In the genomic region with DNA sequence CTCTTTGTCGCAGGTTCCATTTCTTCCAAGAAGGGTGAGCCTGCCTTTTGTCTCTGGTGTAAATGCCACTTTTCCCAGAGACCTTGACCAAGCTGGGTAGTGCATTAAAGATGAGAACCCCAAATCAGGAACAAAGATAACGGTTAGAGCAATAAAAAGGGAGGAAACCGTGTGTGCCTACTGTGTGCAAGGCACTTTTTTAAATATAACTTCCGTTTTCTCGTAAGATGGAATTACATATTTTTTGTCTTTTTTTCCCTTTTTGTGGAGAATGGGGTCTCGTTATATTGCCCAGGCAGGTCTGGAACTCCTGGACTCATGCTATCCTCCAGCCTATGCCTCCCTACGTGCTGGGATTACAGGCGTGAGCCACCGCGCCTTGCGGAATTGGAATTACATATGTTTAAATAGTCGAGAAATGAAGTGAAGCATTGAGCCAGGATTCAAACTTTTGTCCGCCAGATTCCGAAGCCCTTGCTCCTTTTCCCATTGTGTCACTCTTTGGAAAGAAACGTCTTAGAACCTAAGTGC, we compare ENCODE assay signal across 8 cellular contexts. TPM values are rescaled to one million over a fixed set of nuclear protein-coding genes. Genes with fewer than 3 reads are reported as not detected.
DNase-seq lines count a peak whose midpoint lies in the region; ATAC-seq and TF ChIP-seq lines count a peak whose summit lies in the region.

No MANE protein-coding gene starts in this region.

- peaks cover 5% of the 10 kb centered on the region for H3K36me3 ChIP-seq in upper lobe of right lung

- H3K27ac ChIP-seq in upper lobe of right lung = peak overlapping the region; percentile 96

- peaks cover 53% of the 10 kb centered on the region for H3K4me1 Mint-ChIP-seq in activated naive CD4-positive, alpha-beta T cell treated with anti-CD3 and anti-CD28 coated beads, Interleukin-2, amount 10 ng/mL, durations not matched to agents 7 days and 5 days
- H3K4me1 Mint-ChIP-seq in memory B cell = peaks cover 35% of the 10 kb centered on the region

- in situ Hi-C loops in astrocyte of the spinal cord (cut with HindIII; ENCODE audit: low sequenced_read_pairs) = no loop called here

- no peak for ATAC-seq in memory B cell (ENCODE audit: low read depth)
- no peak for ATAC-seq in upper lobe of right lung
- ATAC-seq in HG03175 (IDR thresholded peaks at IDR 0.05; ENCODE audit: unreplicated experiment) = no peak

- TF ChIP-seq CTCF in astrocyte of the spinal cord (IDR thresholded peaks at IDR 0.05; ENCODE audit: low read depth, low read length) = no peak
- no peak for TF ChIP-seq CTCF in upper lobe of right lung (IDR thresholded peaks at IDR 0.05)

- intact Hi-C loops in upper lobe of right lung (cut with DNase I) = no loop called here

- no peaks in the 10 kb centered on the region for H3K9me3 Mint-ChIP-seq in activated naive CD4-positive, alpha-beta T cell treated with anti-CD3 and anti-CD28 coated beads, Interleukin-2, amount 10 ng/mL, durations not matched to agents 7 days and 5 days
- no peaks in the 10 kb centered on the region for H3K9me3 Mint-ChIP-seq in memory B cell

- H3K9me3 ChIP-seq in upper lobe of right lung = no peaks in the 10 kb centered on the region

- H3K27me3 Mint-ChIP-seq in activated naive CD4-positive, alpha-beta T cell treated with anti-CD3 and anti-CD28 coated beads, Interleukin-2, amount 10 ng/mL, durations not matched to agents 7 days and 5 days = no peaks in the 10 kb centered on the region
- H3K27me3 Mint-ChIP-seq in memory B cell = no peaks in the 10 kb centered on the region

- H3K4me3 ChIP-seq in astrocyte of the spinal cord (ENCODE audit: low read depth, low read length) (peak overlapping the region; percentile 20), upper lobe of right lung (peak overlapping the region; percentile 73)

- peak overlapping the region; percentile 81 for H3K27ac Mint-ChIP-seq in activated naive CD4-positive, alpha-beta T cell treated with anti-CD3 and anti-CD28 coated beads, Interleukin-2, amount 10 ng/mL, durations not matched to agents 7 days and 5 days
- H3K27ac Mint-ChIP-seq in memory B cell = peak overlapping the region; percentile 80

- H3K4me3 Mint-ChIP-seq in activated naive CD4-positive, alpha-beta T cell treated with anti-CD3 and anti-CD28 coated beads, Interleukin-2, amount 10 ng/mL, durations not matched to agents 7 days and 5 days = peak overlapping the region; percentile 83
- H3K4me3 Mint-ChIP-seq in memory B cell = peak overlapping the region; percentile 82

- no peak for DNase-seq in activated naive CD4-positive, alpha-beta T cell treated with anti-CD3 and anti-CD28 coated beads, Interleukin-2, amount 10 ng/mL, durations not matched to agents 7 days and 5 days
- DNase-seq in activated naive CD4-positive, alpha-beta T cell treated with anti-CD3 and anti-CD28 coated beads, Interleukin-2, amount 50 U/mL, for 16 hours = no peak
- DNase-seq in astrocyte of the spinal cord (ENCODE audit: low read depth, low spot score) = no peak
- DNase-seq in memory B cell (ENCODE audit: low spot score in 2 of 2) = no peak
- no peak for DNase-seq in upper lobe of right lung
- no peak for DNase-seq in activated CD8-positive, alpha-beta memory T cell treated with anti-CD3 and anti-CD28 coated beads, Interleukin-2, amount 50 U/mL, for 4 hours
- DNase-seq in NCI-H1048 (lab: John Stamatoyannopoulos, UW) = no peak

- CTCF ChIA-PET in activated naive CD4-positive, alpha-beta T cell treated with anti-CD3 and anti-CD28 coated beads, Interleukin-2, amount 10 ng/mL, durations not matched to agents 7 days and 5 days (lab: Charles Lee) = interaction anchor here (1.4 to 4.1 kb wide), 3 partner anchors 17 to 34 kb away, joined by 7 to 34 read pairs (median 17); a partner anchor contains a TSS

- no peaks in the 10 kb centered on the region for H3K27me3 ChIP-seq in upper lobe of right lung

- H3K36me3 Mint-ChIP-seq in activated naive CD4-positive, alpha-beta T cell treated with anti-CD3 and anti-CD28 coated beads, Interleukin-2, amount 10 ng/mL, durations not matched to agents 7 days and 5 days = peaks cover 8% of the 10 kb centered on the region
- peaks cover 5% of the 10 kb centered on the region for H3K36me3 Mint-ChIP-seq in memory B cell

- H3K4me1 ChIP-seq in upper lobe of right lung = peaks cover 39% of the 10 kb centered on the region

RNA-seq across cellular contexts. Expression of a gene that starts 0.5 kb away (rescaled TPM):
- 19.8 TPM for total RNA-seq in upper lobe of right lung

RNA-seq across cellular contexts. Expression of a gene that starts 1.9 kb away (rescaled TPM):
- total RNA-seq in upper lobe of right lung = 51.6 TPM

RNA-seq across cellular contexts. Expression of a gene that starts 6.2 kb away (rescaled TPM):
- total RNA-seq in upper lobe of right lung = 0.87 TPM

RNA-seq across cellular contexts. Expression of a gene that starts 34.4 kb away (rescaled TPM):
- 117 TPM for total RNA-seq in upper lobe of right lung

RNA-seq across cellular contexts. Expression of a gene that starts 34.5 kb away (rescaled TPM):
- total RNA-seq in upper lobe of right lung = 28.0 TPM
